ENCODE assay signal across 8 cellular contexts in the genomic region with DNA sequence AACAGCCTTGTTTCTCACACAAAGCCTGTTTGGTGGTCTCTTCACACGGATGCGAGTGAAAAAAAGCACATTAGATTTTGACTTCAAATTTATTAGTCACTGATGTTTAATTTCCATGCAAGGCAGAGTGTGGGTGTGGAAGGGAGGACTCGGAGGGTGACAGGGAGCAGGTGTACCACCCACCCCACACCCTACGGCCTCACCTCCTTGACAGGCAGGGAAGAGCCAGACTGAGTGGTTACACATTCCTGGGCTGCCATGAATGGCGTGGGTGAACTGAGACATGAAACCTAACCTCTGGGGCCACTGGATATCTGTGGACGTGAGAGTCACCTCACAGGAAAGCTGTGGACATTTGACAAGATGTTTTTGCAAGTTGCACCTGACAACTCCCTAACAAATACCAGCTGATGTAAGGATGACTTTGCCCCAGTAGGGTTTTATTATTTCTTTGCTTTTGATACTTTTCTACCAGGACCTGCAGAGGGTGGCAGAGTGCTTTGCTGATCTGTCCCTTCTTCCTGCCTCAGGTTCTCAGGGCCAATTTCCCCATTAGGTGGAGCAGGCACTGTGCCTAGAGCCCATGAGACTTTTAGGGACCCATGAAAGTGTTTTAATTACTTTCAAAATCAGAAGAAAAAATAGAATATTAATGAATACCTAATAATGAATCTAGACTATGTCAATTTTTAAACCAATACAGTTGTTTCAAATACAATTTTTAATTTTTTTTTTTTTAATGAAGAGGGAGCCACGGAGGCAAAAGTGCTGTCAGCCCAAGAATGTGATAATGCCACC. TPM values are rescaled to one million over a fixed set of nuclear protein-coding genes. Genes with fewer than 3 reads are reported as not detected.
DNase-seq lines count a peak whose midpoint lies in the region; ATAC-seq and TF ChIP-seq lines count a peak whose summit lies in the region.

No MANE protein-coding gene starts in this region.

- no peaks in the 10 kb centered on the region for H3K27me3 ChIP-seq in H7 (ENCODE audit: control insufficient read depth, insufficient read depth, low read length)
- H3K27me3 ChIP-seq in thoracic aorta (replicated peaks; ENCODE audit: insufficient read depth): no peaks in the 10 kb centered on the region

- no peaks in the 10 kb centered on the region for H3K9me3 Mint-ChIP-seq in activated CD4-positive, alpha-beta memory T cell treated with anti-CD3 and anti-CD28 coated beads, Interleukin-2, amount 10 ng/mL, durations not matched to agents 7 days and 5 days
- H3K9me3 Mint-ChIP-seq in natural killer cell treated with Interleukin-12 subunit alpha and Interleukin-12 subunit beta and Interleukin-15 and Interleukin-18, amount 100 ng/mL, for 72 hours: no peaks in the 10 kb centered on the region

- H3K4me3 ChIP-seq in H7 (ENCODE audit: insufficient read depth, low read depth, low read length) (no peak overlapping the region), epithelial cell of proximal tubule (ENCODE audit: low read depth, low read length) (no peak overlapping the region), thoracic aorta (no peak overlapping the region)

- no peak overlapping the region for H3K27ac ChIP-seq in thoracic aorta

- H3K36me3 Mint-ChIP-seq in activated CD4-positive, alpha-beta memory T cell treated with anti-CD3 and anti-CD28 coated beads, Interleukin-2, amount 10 ng/mL, durations not matched to agents 7 days and 5 days (ENCODE audit: low read depth): no peaks in the 10 kb centered on the region
- H3K36me3 Mint-ChIP-seq in natural killer cell treated with Interleukin-12 subunit alpha and Interleukin-12 subunit beta and Interleukin-15 and Interleukin-18, amount 100 ng/mL, for 72 hours: no peaks in the 10 kb centered on the region

- TF ChIP-seq CTCF in epithelial cell of proximal tubule (conservative IDR thresholded peaks at IDR 0.05; ENCODE audit: low read depth, low read length): peak; percentile 97
- peak; percentile 37 for TF ChIP-seq CTCF in thoracic aorta (IDR thresholded peaks at IDR 0.05)

- POLR2A ChIA-PET in activated CD4-positive, alpha-beta memory T cell treated with anti-CD3 and anti-CD28 coated beads, Interleukin-2, amount 10 ng/mL, durations not matched to agents 7 days and 5 days (lab: Charles Lee): interaction anchor here (0.6 kb wide), 1 partner anchor 58 kb away, joined by 3 read pairs; the partner anchor contains the start of gene CYSLTR2

- no peak overlapping the region for H3K4me3 Mint-ChIP-seq in activated CD4-positive, alpha-beta memory T cell treated with anti-CD3 and anti-CD28 coated beads, Interleukin-2, amount 10 ng/mL, durations not matched to agents 7 days and 5 days
- no peak overlapping the region for H3K4me3 Mint-ChIP-seq in natural killer cell treated with Interleukin-12 subunit alpha and Interleukin-12 subunit beta and Interleukin-15 and Interleukin-18, amount 100 ng/mL, for 72 hours

- CTCF ChIA-PET in activated CD4-positive, alpha-beta memory T cell treated with anti-CD3 and anti-CD28 coated beads, Interleukin-2, amount 10 ng/mL, durations not matched to agents 7 days and 5 days (lab: Charles Lee): interaction anchor here (5.9 kb wide), 1 partner anchor 174 kb away, joined by 51 read pairs; no protein-coding TSS in a partner anchor

- DNase-seq in GM03348 (ENCODE audit: low spot score) (peak; percentile 61), H7 (peak; percentile 36), NCI-H2171 (lab: John Stamatoyannopoulos, UW) (peak; percentile 8), epithelial cell of proximal tubule (ENCODE audit: low read depth) (peak; percentile 69), thoracic aorta (ENCODE audit: low spot score) (no peak), NCI-H187 (lab: John Stamatoyannopoulos, UW) (no peak)
- DNase-seq in activated CD4-positive, alpha-beta memory T cell treated with anti-CD3 and anti-CD28 coated beads, Interleukin-2, amount 10 ng/mL, durations not matched to agents 7 days and 5 days: peak; percentile 66
- peak; percentile 68 for DNase-seq in natural killer cell treated with Interleukin-12 subunit alpha and Interleukin-12 subunit beta and Interleukin-15 and Interleukin-18, amount 100 ng/mL, for 72 hours (ENCODE audit: low spot score)

- no peaks in the 10 kb centered on the region for H3K4me1 Mint-ChIP-seq in activated CD4-positive, alpha-beta memory T cell treated with anti-CD3 and anti-CD28 coated beads, Interleukin-2, amount 10 ng/mL, durations not matched to agents 7 days and 5 days
- peaks cover 13 to 16% of the 10 kb centered on the region in 2 donors for H3K4me1 Mint-ChIP-seq in natural killer cell treated with Interleukin-12 subunit alpha and Interleukin-12 subunit beta and Interleukin-15 and Interleukin-18, amount 100 ng/mL, for 72 hours (ENCODE audit: low read depth in 2 of 2)

- H3K27me3 Mint-ChIP-seq in activated CD4-positive, alpha-beta memory T cell treated with anti-CD3 and anti-CD28 coated beads, Interleukin-2, amount 10 ng/mL, durations not matched to agents 7 days and 5 days: peaks cover 3% of the 10 kb centered on the region
- no peaks in the 10 kb centered on the region for H3K27me3 Mint-ChIP-seq in natural killer cell treated with Interleukin-12 subunit alpha and Interleukin-12 subunit beta and Interleukin-15 and Interleukin-18, amount 100 ng/mL, for 72 hours

- no peaks in the 10 kb centered on the region for H3K9me3 ChIP-seq in thoracic aorta

- H3K27ac Mint-ChIP-seq in activated CD4-positive, alpha-beta memory T cell treated with anti-CD3 and anti-CD28 coated beads, Interleukin-2, amount 10 ng/mL, durations not matched to agents 7 days and 5 days: no peak overlapping the region
- peak overlapping the region in 1 of 2 donors; percentile 10 for H3K27ac Mint-ChIP-seq in natural killer cell treated with Interleukin-12 subunit alpha and Interleukin-12 subunit beta and Interleukin-15 and Interleukin-18, amount 100 ng/mL, for 72 hours

- peak; percentile 85 to 88 for ATAC-seq in natural killer cell treated with Interleukin-12 subunit alpha and Interleukin-12 subunit beta and Interleukin-15 and Interleukin-18, amount 100 ng/mL, for 72 hours
- ATAC-seq in thoracic aorta (ENCODE audit: insufficient number of reproducible peaks, low FRiP score, low read depth): no peak

- H3K4me1 ChIP-seq in thoracic aorta (ENCODE audit: control insufficient read depth in 1 of 2, low read depth in 2 of 2): peaks cover 0 to 2% of the 10 kb centered on the region in 2 donors

- no peaks in the 10 kb centered on the region for H3K36me3 ChIP-seq in H7 (replicated peaks; ENCODE audit: control insufficient read depth, insufficient read depth, low read length)
- no peaks in the 10 kb centered on the region for H3K36me3 ChIP-seq in thoracic aorta

RNA-seq across cellular contexts. Expression of gene CYSLTR2, which starts 58.2 kb away (rescaled TPM):
- not detected in 2 replicates for total RNA-seq in H7 (2014; rRNA removed; shearing (Covaris generic))
- 1 to 10 TPM; 3.6 to 3.9 TPM for total RNA-seq in activated CD4-positive, alpha-beta memory T cell treated with anti-CD3 and anti-CD28 coated beads, Interleukin-2, amount 10 ng/mL, durations not matched to agents 7 days and 5 days
- total RNA-seq in epithelial cell of proximal tubule: not detected in 2 replicates
- total RNA-seq in natural killer cell treated with Interleukin-12 subunit alpha and Interleukin-12 subunit beta and Interleukin-15 and Interleukin-18, amount 100 ng/mL, for 72 hours: 10 to 100 TPM in 1 of 2 donors, 1 to 10 TPM in 1; 3.3 to 15.8 TPM
- total RNA-seq in thoracic aorta: 1 to 10 TPM in 1 of 2 donors, under 1 TPM in 1; 0.14 to 4.0 TPM

Comparison
In these comparisons a context has a peak if more than half of its experiments do, and no peak if none do; other contexts are left out.
1. DNase-seq: peak in GM03348 (single experiment), H7 (single experiment), NCI-H2171 (single experiment), activated CD4-positive, alpha-beta memory T cell treated with anti-CD3 and anti-CD28 coated beads, Interleukin-2, amount 10 ng/mL, durations not matched to agents 7 days and 5 days (single experiment), epithelial cell of proximal tubule (single experiment) and natural killer cell treated with Interleukin-12 subunit alpha and Interleukin-12 subunit beta and Interleukin-15 and Interleukin-18, amount 100 ng/mL, for 72 hours (single experiment); none in thoracic aorta (single experiment) and NCI-H187 (0 of 2).